In the genomic region with DNA sequence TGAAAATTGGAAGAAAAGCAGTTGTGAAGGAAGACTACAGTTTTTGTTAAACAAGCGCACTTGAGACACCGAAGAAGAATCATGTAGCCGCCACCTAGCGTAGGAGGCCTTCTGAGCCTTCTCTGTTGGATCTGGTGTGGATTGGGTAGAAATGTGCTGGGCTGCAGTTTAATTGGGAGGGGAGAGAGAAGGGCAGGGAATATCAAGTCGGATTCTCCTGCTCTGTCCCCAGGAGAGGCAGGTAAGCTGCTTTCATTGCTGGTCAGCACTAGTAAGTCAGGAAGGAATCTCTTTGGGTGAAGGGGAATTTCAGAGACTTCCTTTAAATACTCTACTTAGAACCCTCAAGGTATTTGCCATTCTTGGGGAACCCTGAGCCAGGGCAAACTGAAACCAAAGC, we compare ENCODE assay signal across 26 cellular contexts. TPM values are rescaled to one million over a fixed set of nuclear protein-coding genes. Genes with fewer than 3 reads are reported as not detected.
"Had no signal": no experiment of that assay in that cellular context is flagged by ENCODE, and none has a peak within 500 bp of the region (broad histone marks: within the 10 kb centered on the region; RNA-seq: fewer than 3 reads in every experiment).

No MANE protein-coding gene starts in this region.

- H3K27ac ChIP-seq: coronary artery, left lung, parathyroid adenoma, right lobe of liver, tibial artery, WERI-Rb-1 had no signal

- H3K27me3 ChIP-seq: right lobe of liver had no signal

- ATAC-seq: activated naive CD4-positive, alpha-beta T cell treated with anti-CD3 and anti-CD28 coated beads, Interleukin-2, amount 50 U/mL, for 72 hours; left lung; natural killer cell; right lobe of liver; stimulated activated effector memory CD8-positive, alpha-beta T cell treated with anti-CD3 and anti-CD28 coated beads, Interleukin-12 subunit alpha, Interleukin-12 subunit beta, amount 100 ng/mL, for 72 hours; stimulated activated naive CD8-positive, alpha-beta T cell treated with anti-CD3 and anti-CD28 coated beads, Interleukin-15, amount 100 ng/mL, for 72 hours had no signal

- H3K9me3 ChIP-seq: left lung, right lobe of liver, tibial artery had no signal

- H3K36me3 ChIP-seq: left lung, right lobe of liver, tibial artery, WERI-Rb-1 had no signal

- H2AFZ ChIP-seq: parathyroid adenoma had no signal

- H3K4me1 ChIP-seq: left lung, parathyroid adenoma, right lobe of liver, tibial artery had no signal

- H3K36me3 Mint-ChIP-seq: mesothelial cell of epicardium; stimulated activated effector memory CD8-positive, alpha-beta T cell treated with anti-CD3 and anti-CD28 coated beads, Interleukin-12 subunit alpha, Interleukin-12 subunit beta, amount 100 ng/mL, for 72 hours had no signal

- H3K9me3 Mint-ChIP-seq: natural killer cell had no signal

- H3K79me2 ChIP-seq: parathyroid adenoma had no signal

- H3K4me3 Mint-ChIP-seq: mesothelial cell of epicardium; natural killer cell; stimulated activated effector memory CD8-positive, alpha-beta T cell treated with anti-CD3 and anti-CD28 coated beads, Interleukin-12 subunit alpha, Interleukin-12 subunit beta, amount 100 ng/mL, for 72 hours; stimulated activated naive CD8-positive, alpha-beta T cell treated with anti-CD3 and anti-CD28 coated beads, Interleukin-15, amount 100 ng/mL, for 72 hours had no signal

- H3K4me3 ChIP-seq: coronary artery, left lung, right lobe of liver, skin epidermis, tibial artery had no signal

- H3K4me1 Mint-ChIP-seq: natural killer cell; stimulated activated effector memory CD8-positive, alpha-beta T cell treated with anti-CD3 and anti-CD28 coated beads, Interleukin-12 subunit alpha, Interleukin-12 subunit beta, amount 100 ng/mL, for 72 hours; stimulated activated naive CD8-positive, alpha-beta T cell treated with anti-CD3 and anti-CD28 coated beads, Interleukin-15, amount 100 ng/mL, for 72 hours had no signal

- H3K9ac ChIP-seq: parathyroid adenoma had no signal

- H3K27ac Mint-ChIP-seq: activated naive CD4-positive, alpha-beta T cell treated with anti-CD3 and anti-CD28 coated beads, Interleukin-2, amount 50 U/mL, for 72 hours; mesothelial cell of epicardium; natural killer cell; stimulated activated effector memory CD8-positive, alpha-beta T cell treated with anti-CD3 and anti-CD28 coated beads, Interleukin-12 subunit alpha, Interleukin-12 subunit beta, amount 100 ng/mL, for 72 hours; stimulated activated naive CD8-positive, alpha-beta T cell treated with anti-CD3 and anti-CD28 coated beads, Interleukin-15, amount 100 ng/mL, for 72 hours had no signal

- DNase-seq: activated CD4-positive, alpha-beta T cell treated with anti-CD3 and anti-CD28 coated beads for 1 hour; activated CD4-positive, alpha-beta T cell treated with anti-CD3 and anti-CD28 coated beads, Interleukin-2, amount 50 U/mL, for 1 hour; activated gamma-delta T cell treated with Interleukin-2 at 50 U/mL for 16 hours; activated T-cell treated with anti-CD3 and anti-CD28 coated beads, Interleukin-2, amount 50 U/mL, for 1 hour; effector CD4-positive, alpha-beta T cell; erythroblast; foreskin fibroblast; kidney glomerular epithelial cell; left lung; natural killer cell; right lobe of liver; stimulated activated CD4-positive, alpha-beta T cell treated with anti-CD3 and anti-CD28 coated beads, Interleukin-1b, Interleukin-23, amount 100 ng/mL, for 48 hours; stimulated activated naive CD8-positive, alpha-beta T cell treated with anti-CD3 and anti-CD28 coated beads, Interleukin-15, amount 100 ng/mL, for 72 hours; T-helper 1 cell; tibial artery; WERI-Rb-1 had no signal

RNA-seq across cellular contexts. Expression of a gene that starts 1.2 kb away (rescaled TPM):
- total RNA-seq: activated naive CD4-positive, alpha-beta T cell treated with anti-CD3 and anti-CD28 coated beads, Interleukin-2, amount 50 U/mL, for 72 hours; bronchial epithelial cell; fibroblast of lung; left lung; lung microvascular endothelial cell; natural killer cell; pulmonary artery endothelial cell; right lobe of liver had no signal
- polyA plus RNA-seq: fibroblast of lung had no signal
